1 cellular context compared by ENCODE assay signal in the genomic region with DNA sequence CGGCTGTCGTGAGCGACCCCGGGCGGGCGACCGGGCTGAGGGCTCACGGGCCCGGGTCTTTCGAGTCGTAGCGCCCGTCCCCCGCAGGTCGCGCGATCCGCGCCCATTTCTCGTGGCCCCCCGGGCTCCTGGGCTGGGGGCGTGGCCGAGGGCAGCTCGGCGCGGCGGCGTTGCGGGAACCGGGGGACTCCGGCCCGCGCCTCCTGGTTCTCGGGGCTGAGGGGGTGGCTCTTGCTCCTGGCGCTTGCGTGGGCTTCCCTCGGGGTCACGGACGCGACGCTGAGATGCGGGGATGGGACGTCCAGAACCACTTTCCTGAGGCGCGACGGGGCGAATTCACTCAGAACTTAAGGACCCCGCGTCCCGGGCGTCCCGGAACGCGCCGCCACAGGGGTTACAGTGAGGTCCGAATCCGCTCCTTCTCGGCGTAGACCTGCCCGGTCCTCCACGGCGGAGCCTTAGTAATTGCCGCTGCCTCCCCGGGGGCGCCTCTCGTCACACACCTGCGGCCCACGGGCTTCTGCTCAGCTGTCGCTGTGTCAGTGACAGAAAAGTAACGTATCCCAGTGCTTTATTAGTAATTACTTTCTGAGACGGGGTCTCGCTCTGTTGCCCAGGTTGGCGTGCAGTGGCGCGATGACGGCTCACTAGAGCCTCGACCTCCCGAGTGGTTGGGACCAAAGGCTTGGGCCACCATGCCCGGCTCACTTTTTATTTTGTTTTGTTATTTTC.
TF ChIP-seq lines count a peak whose summit lies in the region.

No MANE protein-coding gene starts in this region.

TF ChIP-seq in K562, 482 proteins besides CTCF, POLR2A, EP300 and RAD21 (continued from another document):
- TF ChIP-seq, protein P1, sequence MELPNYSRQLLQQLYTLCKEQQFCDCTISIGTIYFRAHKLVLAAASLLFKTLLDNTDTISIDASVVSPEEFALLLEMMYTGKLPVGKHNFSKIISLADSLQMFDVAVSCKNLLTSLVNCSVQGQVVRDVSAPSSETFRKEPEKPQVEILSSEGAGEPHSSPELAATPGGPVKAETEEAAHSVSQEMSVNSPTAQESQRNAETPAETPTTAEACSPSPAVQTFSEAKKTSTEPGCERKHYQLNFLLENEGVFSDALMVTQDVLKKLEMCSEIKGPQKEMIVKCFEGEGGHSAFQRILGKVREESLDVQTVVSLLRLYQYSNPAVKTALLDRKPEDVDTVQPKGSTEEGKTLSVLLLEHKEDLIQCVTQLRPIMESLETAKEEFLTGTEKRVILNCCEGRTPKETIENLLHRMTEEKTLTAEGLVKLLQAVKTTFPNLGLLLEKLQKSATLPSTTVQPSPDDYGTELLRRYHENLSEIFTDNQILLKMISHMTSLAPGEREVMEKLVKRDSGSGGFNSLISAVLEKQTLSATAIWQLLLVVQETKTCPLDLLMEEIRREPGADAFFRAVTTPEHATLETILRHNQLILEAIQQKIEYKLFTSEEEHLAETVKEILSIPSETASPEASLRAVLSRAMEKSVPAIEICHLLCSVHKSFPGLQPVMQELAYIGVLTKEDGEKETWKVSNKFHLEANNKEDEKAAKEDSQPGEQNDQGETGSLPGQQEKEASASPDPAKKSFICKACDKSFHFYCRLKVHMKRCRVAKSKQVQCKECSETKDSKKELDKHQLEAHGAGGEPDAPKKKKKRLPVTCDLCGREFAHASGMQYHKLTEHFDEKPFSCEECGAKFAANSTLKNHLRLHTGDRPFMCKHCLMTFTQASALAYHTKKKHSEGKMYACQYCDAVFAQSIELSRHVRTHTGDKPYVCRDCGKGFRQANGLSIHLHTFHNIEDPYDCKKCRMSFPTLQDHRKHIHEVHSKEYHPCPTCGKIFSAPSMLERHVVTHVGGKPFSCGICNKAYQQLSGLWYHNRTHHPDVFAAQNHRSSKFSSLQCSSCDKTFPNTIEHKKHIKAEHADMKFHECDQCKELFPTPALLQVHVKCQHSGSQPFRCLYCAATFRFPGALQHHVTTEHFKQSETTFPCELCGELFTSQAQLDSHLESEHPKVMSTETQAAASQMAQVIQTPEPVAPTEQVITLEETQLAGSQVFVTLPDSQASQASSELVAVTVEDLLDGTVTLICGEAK (IDR thresholded peaks at IDR 0.05): peak; percentile 54; the same call in 1 of the 2 replicates
- TF ChIP-seq, protein P1 (CRISPR knock-in tag; IDR thresholded peaks at IDR 0.05): no peak
- TF ChIP-seq LCOR (CRISPR knock-in tag; IDR thresholded peaks at IDR 0.05) (no peak), SIN3A (IDR thresholded peaks at IDR 0.05; ENCODE audit: borderline replicate concordance in 2 of 2, control insufficient read depth in 1 of 2, low read depth in 2 of 2, low read length in 2 of 2) (peak; percentile 34 to 74; a peak in 2 of 4 replicates), CBX1 (IDR thresholded peaks at IDR 0.05; ENCODE audit: low read depth) (peak; percentile 13; the same call in 1 of the 2 replicates), PHF8 (IDR thresholded peaks at IDR 0.05; ENCODE audit: borderline replicate concordance, low read length) (peak; percentile 9; the same call in 1 of the 2 replicates), PCBP1 (IDR thresholded peaks at IDR 0.05; ENCODE audit: low read depth, low read length, poor library complexity, severe bottlenecking) (peak; percentile 34), RBBP5 (IDR thresholded peaks at IDR 0.05; ENCODE audit: borderline replicate concordance, insufficient read depth, low read length, poor library complexity, severe bottlenecking) (peak; percentile 89), SMARCA5 (IDR thresholded peaks at IDR 0.05) (0 out of 2 replicates have a peak, but pooled peaks have one; percentile 13), KHSRP (IDR thresholded peaks at IDR 0.05) (no peak), KLF13 (tag; IDR thresholded peaks at IDR 0.05; ENCODE audit: borderline replicate concordance, low read depth) (peak; percentile 70; the same call in 1 of the 2 replicates), ZSCAN29 (IDR thresholded peaks at IDR 0.05) (peak; percentile 89), RBM14 (IDR thresholded peaks at IDR 0.05; ENCODE audit: borderline replicate concordance, insufficient read depth, low read depth, low read length) (0 out of 2 replicates have a peak, but pooled peaks have one; percentile 27), JUN (IDR thresholded peaks at IDR 0.05; ENCODE audit: borderline replicate concordance, low read depth, low read length) (no peak), JUN (CRISPR knock-in tag; IDR thresholded peaks at IDR 0.05; ENCODE audit: borderline replicate concordance) (0 out of 2 replicates have a peak, but pooled peaks have one; percentile 41), RBFOX2 (IDR thresholded peaks at IDR 0.05; ENCODE audit: low read depth, low read length) (peak; percentile 80), HNRNPH1 (optimal IDR thresholded peaks at IDR 0.05; ENCODE audit: low read depth, low read length) (no peak), ZNF121 (CRISPR knock-in tag; conservative IDR thresholded peaks at IDR 0.05) (peak; percentile 97), NFATC3 (IDR thresholded peaks at IDR 0.05) (no peak), NR3C1 (CRISPR knock-in tag; IDR thresholded peaks at IDR 0.05) (peak; percentile 39; the same call in 1 of the 2 replicates), FUS (optimal IDR thresholded peaks at IDR 0.05; ENCODE audit: low read depth, low read length) (peak; percentile 25), FIP1L1 (IDR thresholded peaks at IDR 0.05; ENCODE audit: low read depth, low read length, poor library complexity, severe bottlenecking) (peak; percentile 57), RNF2 (IDR thresholded peaks at IDR 0.05) (no peak), NFE2L1 (tag; IDR thresholded peaks at IDR 0.05; ENCODE audit: borderline replicate concordance, low read depth) (no peak), HDAC1 (IDR thresholded peaks at IDR 0.05) (peak in 1 of 2 experiments; percentile 22; a peak in 1 of 4 replicates), RBM22 (IDR thresholded peaks at IDR 0.05; ENCODE audit: low read depth, low read length, poor library complexity, severe bottlenecking) (peak; percentile 30)
- TF ChIP-seq, protein P2, sequence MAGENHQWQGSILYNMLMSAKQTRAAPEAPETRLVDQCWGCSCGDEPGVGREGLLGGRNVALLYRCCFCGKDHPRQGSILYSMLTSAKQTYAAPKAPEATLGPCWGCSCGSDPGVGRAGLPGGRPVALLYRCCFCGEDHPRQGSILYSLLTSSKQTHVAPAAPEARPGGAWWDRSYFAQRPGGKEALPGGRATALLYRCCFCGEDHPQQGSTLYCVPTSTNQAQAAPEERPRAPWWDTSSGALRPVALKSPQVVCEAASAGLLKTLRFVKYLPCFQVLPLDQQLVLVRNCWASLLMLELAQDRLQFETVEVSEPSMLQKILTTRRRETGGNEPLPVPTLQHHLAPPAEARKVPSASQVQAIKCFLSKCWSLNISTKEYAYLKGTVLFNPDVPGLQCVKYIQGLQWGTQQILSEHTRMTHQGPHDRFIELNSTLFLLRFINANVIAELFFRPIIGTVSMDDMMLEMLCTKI (IDR thresholded peaks at IDR 0.05; ENCODE audit: partially characterized antibody): no peak
- TF ChIP-seq, protein P3, sequence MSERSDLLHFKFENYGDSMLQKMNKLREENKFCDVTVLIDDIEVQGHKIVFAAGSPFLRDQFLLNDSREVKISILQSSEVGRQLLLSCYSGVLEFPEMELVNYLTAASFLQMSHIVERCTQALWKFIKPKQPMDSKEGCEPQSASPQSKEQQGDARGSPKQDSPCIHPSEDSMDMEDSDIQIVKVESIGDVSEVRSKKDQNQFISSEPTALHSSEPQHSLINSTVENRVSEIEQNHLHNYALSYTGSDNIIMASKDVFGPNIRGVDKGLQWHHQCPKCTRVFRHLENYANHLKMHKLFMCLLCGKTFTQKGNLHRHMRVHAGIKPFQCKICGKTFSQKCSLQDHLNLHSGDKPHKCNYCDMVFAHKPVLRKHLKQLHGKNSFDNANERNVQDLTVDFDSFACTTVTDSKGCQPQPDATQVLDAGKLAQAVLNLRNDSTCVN (CRISPR knock-in tag; IDR thresholded peaks at IDR 0.05): no peak
- TF ChIP-seq, protein P4, sequence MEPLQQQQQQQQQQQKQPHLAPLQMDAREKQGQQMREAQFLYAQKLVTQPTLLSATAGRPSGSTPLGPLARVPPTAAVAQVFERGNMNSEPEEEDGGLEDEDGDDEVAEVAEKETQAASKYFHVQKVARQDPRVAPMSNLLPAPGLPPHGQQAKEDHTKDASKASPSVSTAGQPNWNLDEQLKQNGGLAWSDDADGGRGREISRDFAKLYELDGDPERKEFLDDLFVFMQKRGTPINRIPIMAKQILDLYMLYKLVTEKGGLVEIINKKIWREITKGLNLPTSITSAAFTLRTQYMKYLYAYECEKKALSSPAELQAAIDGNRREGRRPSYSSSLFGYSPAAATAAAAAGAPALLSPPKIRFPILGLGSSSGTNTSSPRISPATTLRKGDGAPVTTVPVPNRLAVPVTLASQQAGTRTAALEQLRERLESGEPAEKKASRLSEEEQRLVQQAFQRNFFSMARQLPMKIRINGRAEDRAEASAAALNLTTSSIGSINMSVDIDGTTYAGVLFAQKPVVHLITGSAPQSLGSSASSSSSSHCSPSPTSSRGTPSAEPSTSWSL (CRISPR knock-in tag; IDR thresholded peaks at IDR 0.05; ENCODE audit: borderline replicate concordance): no peak
- TF ChIP-seq, protein P5, sequence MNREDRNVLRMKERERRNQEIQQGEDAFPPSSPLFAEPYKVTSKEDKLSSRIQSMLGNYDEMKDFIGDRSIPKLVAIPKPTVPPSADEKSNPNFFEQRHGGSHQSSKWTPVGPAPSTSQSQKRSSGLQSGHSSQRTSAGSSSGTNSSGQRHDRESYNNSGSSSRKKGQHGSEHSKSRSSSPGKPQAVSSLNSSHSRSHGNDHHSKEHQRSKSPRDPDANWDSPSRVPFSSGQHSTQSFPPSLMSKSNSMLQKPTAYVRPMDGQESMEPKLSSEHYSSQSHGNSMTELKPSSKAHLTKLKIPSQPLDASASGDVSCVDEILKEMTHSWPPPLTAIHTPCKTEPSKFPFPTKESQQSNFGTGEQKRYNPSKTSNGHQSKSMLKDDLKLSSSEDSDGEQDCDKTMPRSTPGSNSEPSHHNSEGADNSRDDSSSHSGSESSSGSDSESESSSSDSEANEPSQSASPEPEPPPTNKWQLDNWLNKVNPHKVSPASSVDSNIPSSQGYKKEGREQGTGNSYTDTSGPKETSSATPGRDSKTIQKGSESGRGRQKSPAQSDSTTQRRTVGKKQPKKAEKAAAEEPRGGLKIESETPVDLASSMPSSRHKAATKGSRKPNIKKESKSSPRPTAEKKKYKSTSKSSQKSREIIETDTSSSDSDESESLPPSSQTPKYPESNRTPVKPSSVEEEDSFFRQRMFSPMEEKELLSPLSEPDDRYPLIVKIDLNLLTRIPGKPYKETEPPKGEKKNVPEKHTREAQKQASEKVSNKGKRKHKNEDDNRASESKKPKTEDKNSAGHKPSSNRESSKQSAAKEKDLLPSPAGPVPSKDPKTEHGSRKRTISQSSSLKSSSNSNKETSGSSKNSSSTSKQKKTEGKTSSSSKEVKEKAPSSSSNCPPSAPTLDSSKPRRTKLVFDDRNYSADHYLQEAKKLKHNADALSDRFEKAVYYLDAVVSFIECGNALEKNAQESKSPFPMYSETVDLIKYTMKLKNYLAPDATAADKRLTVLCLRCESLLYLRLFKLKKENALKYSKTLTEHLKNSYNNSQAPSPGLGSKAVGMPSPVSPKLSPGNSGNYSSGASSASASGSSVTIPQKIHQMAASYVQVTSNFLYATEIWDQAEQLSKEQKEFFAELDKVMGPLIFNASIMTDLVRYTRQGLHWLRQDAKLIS (CRISPR knock-in tag; IDR thresholded peaks at IDR 0.05): peak; percentile 69; the same call in 1 of the 2 replicates
